19 cellular contexts compared by ENCODE assay signal in the genomic region with DNA sequence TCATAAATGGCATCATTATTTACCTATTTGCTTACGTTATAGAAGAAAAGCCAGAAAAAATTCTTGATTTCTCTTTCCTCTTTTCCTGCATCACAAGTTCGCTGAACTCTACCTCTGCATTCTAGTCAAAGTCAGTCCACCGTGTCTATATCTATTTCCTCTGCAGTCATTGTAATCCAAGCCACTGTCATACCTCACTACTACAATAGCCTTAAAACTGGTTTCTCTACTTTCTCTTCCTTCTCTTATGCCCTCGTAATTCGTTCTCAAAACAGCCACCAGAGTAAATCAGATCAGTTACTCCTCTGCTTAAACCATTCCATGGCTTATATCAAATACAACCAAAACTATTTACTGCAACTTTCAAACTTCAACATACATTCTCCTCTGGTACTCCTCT.
"Had no signal": no experiment of that assay in that cellular context is flagged by ENCODE, and none has a peak within 500 bp of the region (broad histone marks: within the 10 kb centered on the region; RNA-seq: fewer than 3 reads in every experiment).

No MANE protein-coding gene starts in this region.

- H3K36me3 ChIP-seq: left ventricle myocardium inferior, neutrophil, tibial nerve, uterus, WERI-Rb-1 had no signal

- H3K27ac ChIP-seq: left ventricle myocardium inferior, neutrophil, tibial nerve, uterus, WERI-Rb-1 had no signal

- H3K36me3 Mint-ChIP-seq: brain, natural killer cell had no signal

- H3K4me3 Mint-ChIP-seq: activated T-cell treated with anti-CD3 and anti-CD28 coated beads, Interleukin-2, amount 50 U/mL, for 72 hours; brain; natural killer cell had no signal

- H3K4me1 Mint-ChIP-seq: brain had no signal

- H3K4me3 ChIP-seq: left ventricle myocardium inferior, tibial nerve, uterus had no signal

- H3K4me1 ChIP-seq: left ventricle myocardium inferior, tibial nerve, uterus had no signal

- H3K9me3 ChIP-seq: neutrophil had no signal

- H3K27me3 ChIP-seq: tibial nerve, uterus had no signal

- DNase-seq: activated CD4-positive, alpha-beta T cell treated with anti-CD3 and anti-CD28 coated beads for 4 hours; activated CD8-positive, alpha-beta memory T cell treated with anti-CD3 and anti-CD28 coated beads, Interleukin-2, amount 50 U/mL, for 48 hours; activated gamma-delta T cell; activated T-cell treated with anti-CD3 and anti-CD28 coated beads, Interleukin-2, amount 50 U/mL, for 72 hours; amygdala; cortex of kidney; effector CD4-positive, alpha-beta T cell; foreskin fibroblast; hippocampal formation; kidney; left ventricle myocardium inferior; natural killer cell; stimulated activated naive CD4-positive, alpha-beta T cell; uterus; WERI-Rb-1 had no signal

- H3K27ac Mint-ChIP-seq: activated naive CD4-positive, alpha-beta T cell treated with anti-CD3 and anti-CD28 coated beads, Interleukin-2, amount 50 U/mL, for 72 hours; activated T-cell treated with anti-CD3 and anti-CD28 coated beads, Interleukin-2, amount 50 U/mL, for 72 hours; brain; natural killer cell had no signal

- ATAC-seq: activated naive CD4-positive, alpha-beta T cell treated with anti-CD3 and anti-CD28 coated beads, Interleukin-2, amount 50 U/mL, for 72 hours; activated T-cell treated with anti-CD3 and anti-CD28 coated beads, Interleukin-2, amount 50 U/mL, for 72 hours; natural killer cell had no signal
